In the genomic region with DNA sequence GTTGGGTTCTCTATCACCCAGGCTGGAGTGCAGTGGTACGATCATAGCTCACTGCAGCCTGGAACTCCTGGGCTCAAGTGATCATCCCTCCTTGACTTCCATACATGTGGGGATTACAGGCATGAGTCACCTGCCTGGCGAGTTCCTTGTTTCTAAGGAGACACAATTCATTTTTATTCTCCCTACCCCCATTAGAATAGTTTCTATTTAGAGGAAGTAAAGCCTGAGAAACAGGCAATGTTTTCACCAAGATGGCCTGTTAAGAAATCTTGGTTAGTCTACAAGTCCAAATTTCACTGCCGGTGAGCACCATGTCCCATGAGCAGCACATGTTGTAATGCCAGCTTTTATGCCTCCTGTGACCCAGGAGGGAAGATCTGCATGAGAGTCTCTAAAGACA, we compare ENCODE assay signal across 19 cellular contexts. TPM values are rescaled to one million over a fixed set of nuclear protein-coding genes. Genes with fewer than 3 reads are reported as not detected.
A peak's percentile ranks its signal among the peaks of the same experiment; 100 is the strongest.
DNase-seq lines count a peak whose midpoint lies in the region; ATAC-seq and TF ChIP-seq lines count a peak whose summit lies in the region.
"Had no signal": no experiment of that assay in that cellular context is flagged by ENCODE, and none has a peak within 500 bp of the region (broad histone marks: within the 10 kb centered on the region; RNA-seq: fewer than 3 reads in every experiment).

No MANE protein-coding gene starts in this region.

- peak; percentile 10 for DNase-seq in Calu3
- peak; percentile 40 for DNase-seq in MG63
- DNase-seq in SKM-1 (lab: John Stamatoyannopoulos, UW; ENCODE audit: unreplicated experiment), result peak; percentile 37
- DNase-seq in memory B cell (ENCODE audit: low spot score in 2 of 2), result no peak
- no peak for DNase-seq in gastrocnemius medialis
- DNase-seq in SK-N-DZ (ENCODE audit: low spot score), result no peak
- no peak for DNase-seq in SW 1271 (lab: John Stamatoyannopoulos, UW)
- DNase-seq in NCI-H748 (lab: John Stamatoyannopoulos, UW; ENCODE audit: unreplicated experiment), result no peak
- DNase-seq: activated CD4-positive, alpha-beta T cell treated with anti-CD3 and anti-CD28 coated beads for 1 hour; activated T-cell treated with anti-CD3 and anti-CD28 coated beads, Interleukin-2, amount 50 U/mL, for 1 hour; BE2C; foreskin melanocyte; kidney; NCI-H2227 treated with DMSO at 0.1 percent for 48 hours; retina; SHP77 treated with DMSO at 0.1 percent for 48 hours; stimulated activated CD4-positive, alpha-beta T cell treated with anti-CD3 and anti-CD28 coated beads, Interleukin-4, amount 100 ng/mL, for 4 hours; stimulated activated naive CD8-positive, alpha-beta T cell treated with anti-CD3 and anti-CD28 coated beads, Interleukin-15, amount 100 ng/mL, for 72 hours had no signal

- H3K27ac Mint-ChIP-seq in Calu3 (ENCODE audit: unreplicated experiment) (no peak overlapping the region), memory B cell (peak overlapping the region; percentile 93)
- H3K27ac Mint-ChIP-seq: stimulated activated naive CD8-positive, alpha-beta T cell treated with anti-CD3 and anti-CD28 coated beads, Interleukin-15, amount 100 ng/mL, for 72 hours had no signal

- H3K4me1 Mint-ChIP-seq in Calu3 (ENCODE audit: low read depth, unreplicated experiment) (no peaks in the 10 kb centered on the region), memory B cell (peaks cover 33% of the 10 kb centered on the region)

- H3K27ac ChIP-seq in gastrocnemius medialis, result no peak overlapping the region
- H3K27ac ChIP-seq: adrenal gland had no signal

- H3K36me3 Mint-ChIP-seq in Calu3 (ENCODE audit: insufficient read depth, unreplicated experiment), result no peaks in the 10 kb centered on the region
- H3K36me3 Mint-ChIP-seq in memory B cell, result peaks cover 32% of the 10 kb centered on the region

- in situ Hi-C loops in gastrocnemius medialis (cut with MboI; ENCODE audit: low sequenced_read_pairs in 4 of 4), result no loop called here

- no peak for TF ChIP-seq CTCF in Calu3 (IDR thresholded peaks at IDR 0.05; ENCODE audit: unreplicated experiment)
- no peak for TF ChIP-seq CTCF in gastrocnemius medialis (IDR thresholded peaks at IDR 0.05 in 4 of 5, conservative IDR thresholded peaks at IDR 0.05 in 1 of 5)

- CTCF ChIA-PET in Calu3 (lab: Charles Lee), result no interaction called here

- no peaks in the 10 kb centered on the region for H3K36me3 ChIP-seq in MG63
- no peaks in the 10 kb centered on the region for H3K36me3 ChIP-seq in gastrocnemius medialis
- H3K36me3 ChIP-seq: adrenal gland, BE2C had no signal

- no peaks in the 10 kb centered on the region for H3K4me1 ChIP-seq in gastrocnemius medialis
- H3K4me1 ChIP-seq: adrenal gland, BE2C had no signal

- H3K4me3 ChIP-seq in MG63 (no peak overlapping the region), gastrocnemius medialis (no peak overlapping the region)
- H3K4me3 ChIP-seq: adrenal gland had no signal

- TF ChIP-seq POLR2A in gastrocnemius medialis (IDR thresholded peaks at IDR 0.05), result no peak

- H3K27me3 ChIP-seq in MG63, result no peaks in the 10 kb centered on the region
- H3K27me3 ChIP-seq in gastrocnemius medialis, result no peaks in the 10 kb centered on the region
- H3K27me3 ChIP-seq: BE2C had no signal

- H3K4me3 Mint-ChIP-seq in Calu3 (ENCODE audit: low read depth, unreplicated experiment) (no peak overlapping the region), memory B cell (peak overlapping the region; percentile 72)

- intact Hi-C loops in Calu3 (cut with micrococcal nuclease; ENCODE audit: unreplicated experiment), result no loop called here
- intact Hi-C loops in gastrocnemius medialis (cut with DNase I; ENCODE audit: low total_unique reads), result no loop called here

- no TSS peak for BruUV-seq in Calu3 (replicated peaks; lab: Mats Ljungman, UMichigan)

- no peaks in the 10 kb centered on the region for H3K9me3 ChIP-seq in MG63
- no peaks in the 10 kb centered on the region for H3K9me3 ChIP-seq in gastrocnemius medialis
- H3K9me3 ChIP-seq: adrenal gland, BE2C had no signal

- no peaks in the 10 kb centered on the region for H3K27me3 Mint-ChIP-seq in Calu3 (ENCODE audit: unreplicated experiment)
- H3K27me3 Mint-ChIP-seq in memory B cell, result no peaks in the 10 kb centered on the region
- H3K27me3 Mint-ChIP-seq: stimulated activated naive CD8-positive, alpha-beta T cell treated with anti-CD3 and anti-CD28 coated beads, Interleukin-15, amount 100 ng/mL, for 72 hours had no signal

- H3K9me3 Mint-ChIP-seq in Calu3 (ENCODE audit: low read depth, unreplicated experiment) (no peaks in the 10 kb centered on the region), memory B cell (peaks cover 1% of the 10 kb centered on the region)
- H3K9me3 Mint-ChIP-seq: stimulated activated naive CD8-positive, alpha-beta T cell treated with anti-CD3 and anti-CD28 coated beads, Interleukin-15, amount 100 ng/mL, for 72 hours had no signal

- ATAC-seq in memory B cell (ENCODE audit: low read depth) (no peak), gastrocnemius medialis (no peak)
- ATAC-seq: stimulated activated naive CD8-positive, alpha-beta T cell treated with anti-CD3 and anti-CD28 coated beads, Interleukin-15, amount 100 ng/mL, for 72 hours had no signal

RNA-seq across cellular contexts. Expression of a gene that starts 5.7 kb away (rescaled TPM):
- total RNA-seq in Calu3 (2022) (1.8 and 2.1 TPM in 2 replicates), gastrocnemius medialis (1 to 10 TPM; 1.8 to 6.7 (median 5.1) TPM)
- total RNA-seq in MG63 (2014; rRNA removed; shearing (Covaris generic); ENCODE audit: low replicate concordance), result 0.20 TPM in 1 of 2 replicates, not detected in the other
- not detected in 2 replicates for polyA plus RNA-seq in SK-N-DZ (2014; cell fraction: cytosol; rRNA removed)
- not detected in 2 replicates for polyA plus RNA-seq in SK-N-DZ (2014; cell fraction: nucleus; rRNA removed)

Comparison
In these comparisons a context has a peak if more than half of its experiments do, and no peak if none do; other contexts are left out.
1. DNase-seq: peak in Calu3 (single experiment), MG63 (single experiment) and SKM-1 (single experiment); none in memory B cell (0 of 2), gastrocnemius medialis (0 of 2), SK-N-DZ (single experiment), SW 1271 (0 of 2) and NCI-H748 (single experiment).